Comparison of ENCODE assay signal across 8 cellular contexts in genomic region chr1:116667577-116668105, GRCh38. TPM values are rescaled to one million over a fixed set of nuclear protein-coding genes. Genes with fewer than 3 reads are reported as not detected.
DNase-seq lines count a peak whose midpoint lies in the region; ATAC-seq and TF ChIP-seq lines count a peak whose summit lies in the region.

Gene IGSF3 (minus strand): TSS chr1:116667733. CDS start chr1:116666326, 1,407 bp downstream.

- intact Hi-C loops in A673 (cut with micrococcal nuclease; ENCODE audit: unreplicated experiment) (no loop called here), MCF 10A (cut with micrococcal nuclease) (no loop called here)

- H3K9me3 ChIP-seq in A673 (ENCODE audit: low read depth, low read length, poor library complexity, severe bottlenecking): no peaks in the 10 kb centered on the region

- DNase-seq in A673 (ENCODE audit: low spot score) (peak; percentile 69), NCI-H1048 (lab: John Stamatoyannopoulos, UW) (peak; percentile 41), T-helper 9 cell (peak; percentile 29), MCF 10A (ENCODE audit: unreplicated experiment) (peak; percentile 76), islet precursor cell (peak; percentile 92)
- peak in 2 of 3 donors; percentile 32 to 52 for DNase-seq in stimulated activated CD4-positive, alpha-beta T cell treated with anti-CD3 and anti-CD28 coated beads, Interleukin-12 subunit alpha, Interleukin-12 subunit beta, amount 100 ng/mL, for 48 hours (ENCODE audit: low read depth in 2 of 3, low spot score in 1 of 3)

- H3K27ac Mint-ChIP-seq in MCF 10A (ENCODE audit: low read depth, unreplicated experiment): no peak within 1 kb of the TSS

- H3K4me3 Mint-ChIP-seq in MCF 10A (ENCODE audit: unreplicated experiment): peak within 1 kb of the TSS; percentile 68

- no peaks in the 10 kb centered on the region for H3K27me3 Mint-ChIP-seq in MCF 10A (ENCODE audit: insufficient read depth, unreplicated experiment)

- ATAC-seq in GM19023 (IDR thresholded peaks at IDR 0.05; ENCODE audit: unreplicated experiment) (peak; percentile 56), GM18517 (IDR thresholded peaks at IDR 0.05; ENCODE audit: unreplicated experiment) (no peak)

- H3K27me3 ChIP-seq in A673 (replicated peaks; ENCODE audit: insufficient read depth, low read depth, low read length, poor library complexity): peaks cover 14% of the 10 kb centered on the region

- BruUV-seq in A673 (replicated peaks; lab: Mats Ljungman, UMichigan) (no TSS peak), MCF 10A (replicated peaks; lab: Mats Ljungman, UMichigan) (no TSS peak)

- no peaks in the 10 kb centered on the region for H3K9me3 Mint-ChIP-seq in MCF 10A (ENCODE audit: unreplicated experiment)

- POLR2A ChIA-PET in A673 (lab: Charles Lee; ENCODE audit: low non-redundant PET) (interaction anchor here (0.6 kb wide), 1 partner anchor 29 kb away, joined by 4 read pairs; no protein-coding TSS in a partner anchor), MCF 10A (lab: Yijun Ruan, JAX) (interaction anchor here (0.7 to 1.8 kb wide), 5 partner anchors 9 to 392 kb away, joined by 3 to 7 read pairs (median 5); partner anchors contain the start of gene TTF2)

- peak within 1 kb of the TSS; percentile 68 for H3K4me3 ChIP-seq in A673 (ENCODE audit: low read depth, low read length, poor library complexity, severe bottlenecking)

- peaks cover 9% of the 10 kb centered on the region for H3K4me1 ChIP-seq in A673 (ENCODE audit: insufficient read depth, low read length, poor library complexity, severe bottlenecking)

- TF ChIP-seq CTCF in A673 (conservative IDR thresholded peaks at IDR 0.05; ENCODE audit: low read depth, low read length) (no peak), MCF 10A (IDR thresholded peaks at IDR 0.05; ENCODE audit: unreplicated experiment) (no peak)

- no peaks in the 10 kb centered on the region for H3K4me1 Mint-ChIP-seq in MCF 10A (ENCODE audit: insufficient read depth, unreplicated experiment)

- H3K27ac ChIP-seq in A673 (ENCODE audit: low read depth, low read length, poor library complexity, severe bottlenecking): no peak within 1 kb of the TSS

- CTCF ChIA-PET in A673 (lab: Charles Lee) (interaction anchor here (0.9 kb wide), 1 partner anchor 99 kb away, joined by 3 read pairs; no protein-coding TSS in a partner anchor), MCF 10A (lab: Yijun Ruan, JAX) (interaction anchor here (1.4 to 1.5 kb wide), 2 partner anchors 56 to 72 kb away, joined by 3 to 5 read pairs; no protein-coding TSS in a partner anchor)

- no peaks in the 10 kb centered on the region for H3K36me3 Mint-ChIP-seq in MCF 10A (ENCODE audit: insufficient read depth, unreplicated experiment)

- no peaks in the 10 kb centered on the region for H3K36me3 ChIP-seq in A673 (ENCODE audit: insufficient read depth, low read length, poor library complexity, severe bottlenecking)

RNA-seq across cellular contexts. Expression of gene IGSF3, which starts in this region (rescaled TPM):
- total RNA-seq in A673 (2021): 4.0 and 6.9 TPM in 2 replicates
- total RNA-seq in MCF 10A (2022): 3.5 and 4.6 TPM in 2 replicates

Comparison
In these comparisons a context has a peak if more than half of its experiments do, and no peak if none do; other contexts are left out.
1. DNase-seq: peak in every context shown above with its lines; median percentile 92 in islet precursor cell; 76 in MCF 10A; 69 in A673; 42 in stimulated activated CD4-positive, alpha-beta T cell treated with anti-CD3 and anti-CD28 coated beads, Interleukin-12 subunit alpha, Interleukin-12 subunit beta, amount 100 ng/mL, for 48 hours; 41 in NCI-H1048; 29 in T-helper 9 cell.